ENCODE assay signal across 24 cellular contexts in genomic region chr5:93191016-93191415, GRCh38.
"Had no signal": no experiment of that assay in that cellular context is flagged by ENCODE, and none has a peak within 500 bp of the region (broad histone marks: within the 10 kb centered on the region; RNA-seq: fewer than 3 reads in every experiment).

No MANE protein-coding gene starts in this region.

- H3K27ac ChIP-seq: breast epithelium, coronary artery, esophagus muscularis mucosa, gastrocnemius medialis, left ventricle myocardium inferior, parathyroid adenoma, upper lobe of right lung, WERI-Rb-1 had no signal

- H3K9ac ChIP-seq: parathyroid adenoma had no signal

- H3K4me3 Mint-ChIP-seq: natural killer cell treated with Interleukin-12 subunit alpha and Interleukin-12 subunit beta and Interleukin-15 and Interleukin-18, amount 100 ng/mL, for 72 hours; stimulated activated naive B cell treated with anti-CD40 and anti-IgM and Interleukin-4, amounts not matched to agents 10 μg/mL and 1 μg/mL and 100 μg/mL, for 72 hours had no signal

- H3K27ac Mint-ChIP-seq: activated naive CD4-positive, alpha-beta T cell treated with anti-CD3 and anti-CD28 coated beads, Interleukin-2, amount 50 U/mL, for 72 hours; natural killer cell treated with Interleukin-12 subunit alpha and Interleukin-12 subunit beta and Interleukin-15 and Interleukin-18, amount 100 ng/mL, for 72 hours; stimulated activated naive B cell treated with anti-CD40 and anti-IgM and Interleukin-4, amounts not matched to agents 10 μg/mL and 1 μg/mL and 100 μg/mL, for 72 hours had no signal

- DNase-seq: activated CD4-positive, CD25-positive, alpha-beta regulatory T cell treated with anti-CD3 and anti-CD28 coated beads, Interleukin-2, amount 50 U/mL, for 72 hours; activated gamma-delta T cell treated with Interleukin-2 at 50 U/mL for 16 hours; activated T-cell treated with anti-CD3 and anti-CD28 coated beads, Interleukin-2, amount 50 U/mL, for 1 hour; aorta; cerebellar nuclear complex; gastrocnemius medialis; hippocampal formation; left ventricle myocardium inferior; mammary epithelial cell; nucleus accumbens; small intestine; stimulated activated CD4-positive, alpha-beta T cell treated with anti-CD3 and anti-CD28 coated beads, Interleukin-15, amount 100 ng/mL, for 24 hours; stimulated activated CD8-positive, alpha-beta memory T cell treated with anti-CD3 and anti-CD28 coated beads, Interleukin-4, amount 100 ng/mL, for 48 hours; stimulated activated naive B cell treated with anti-CD40 and anti-IgM and Interleukin-4, amounts not matched to agents 10 μg/mL and 1 μg/mL and 100 μg/mL, for 72 hours; T-helper 1 cell; upper lobe of right lung; WERI-Rb-1 had no signal

- H3K36me3 ChIP-seq: breast epithelium, esophagus muscularis mucosa, gastrocnemius medialis, left ventricle myocardium inferior, upper lobe of right lung, WERI-Rb-1 had no signal

- ATAC-seq: activated naive CD4-positive, alpha-beta T cell treated with anti-CD3 and anti-CD28 coated beads, Interleukin-2, amount 50 U/mL, for 72 hours; gastrocnemius medialis; natural killer cell treated with Interleukin-12 subunit alpha and Interleukin-12 subunit beta and Interleukin-15 and Interleukin-18, amount 100 ng/mL, for 72 hours; sciatic nerve; stimulated activated naive B cell treated with anti-CD40 and anti-IgM and Interleukin-4, amounts not matched to agents 10 μg/mL and 1 μg/mL and 100 μg/mL, for 72 hours; upper lobe of right lung had no signal

- H3K27me3 Mint-ChIP-seq: natural killer cell treated with Interleukin-12 subunit alpha and Interleukin-12 subunit beta and Interleukin-15 and Interleukin-18, amount 100 ng/mL, for 72 hours; stimulated activated naive B cell treated with anti-CD40 and anti-IgM and Interleukin-4, amounts not matched to agents 10 μg/mL and 1 μg/mL and 100 μg/mL, for 72 hours had no signal

- H3K4me3 ChIP-seq: breast epithelium, coronary artery, esophagus muscularis mucosa, gastrocnemius medialis, left ventricle myocardium inferior, upper lobe of right lung had no signal

- H3K9me3 ChIP-seq: breast epithelium, esophagus muscularis mucosa, gastrocnemius medialis, left ventricle myocardium inferior, upper lobe of right lung had no signal

- H3K79me2 ChIP-seq: parathyroid adenoma had no signal

- H3K4me1 ChIP-seq: breast epithelium, gastrocnemius medialis, left ventricle myocardium inferior, parathyroid adenoma, upper lobe of right lung had no signal

- H3K36me3 Mint-ChIP-seq: activated naive CD4-positive, alpha-beta T cell treated with anti-CD3 and anti-CD28 coated beads, Interleukin-2, amount 50 U/mL, for 72 hours; natural killer cell treated with Interleukin-12 subunit alpha and Interleukin-12 subunit beta and Interleukin-15 and Interleukin-18, amount 100 ng/mL, for 72 hours; stimulated activated naive B cell treated with anti-CD40 and anti-IgM and Interleukin-4, amounts not matched to agents 10 μg/mL and 1 μg/mL and 100 μg/mL, for 72 hours had no signal

- H3K4me1 Mint-ChIP-seq: stimulated activated naive B cell treated with anti-CD40 and anti-IgM and Interleukin-4, amounts not matched to agents 10 μg/mL and 1 μg/mL and 100 μg/mL, for 72 hours had no signal

- H2AFZ ChIP-seq: parathyroid adenoma had no signal

- H3K27me3 ChIP-seq: breast epithelium, esophagus muscularis mucosa, gastrocnemius medialis, upper lobe of right lung had no signal
